8 cellular contexts compared by ENCODE assay signal in genomic region chr16:78235168-78235800, GRCh38.
DNase-seq lines count a peak whose midpoint lies in the region; ATAC-seq and TF ChIP-seq lines count a peak whose summit lies in the region.

No MANE protein-coding gene starts in this region.

- H3K27me3 Mint-ChIP-seq in activated CD8-positive, alpha-beta T cell treated with anti-CD3 and anti-CD28 coated beads for 36 hours, result no peaks in the 10 kb centered on the region
- no peaks in the 10 kb centered on the region for H3K27me3 Mint-ChIP-seq in effector memory CD8-positive, alpha-beta T cell

- peak; percentile 91 for ATAC-seq in GM18511 (IDR thresholded peaks at IDR 0.05; ENCODE audit: unreplicated experiment)
- peak; percentile 84 for ATAC-seq in HG03039 (IDR thresholded peaks at IDR 0.05; ENCODE audit: unreplicated experiment)
- peak; percentile 90 for ATAC-seq in activated CD8-positive, alpha-beta T cell treated with anti-CD3 and anti-CD28 coated beads for 36 hours
- peak; percentile 75 for ATAC-seq in effector memory CD8-positive, alpha-beta T cell (replicated peaks)
- ATAC-seq in mucosa of descending colon, result peak; percentile 87

- intact Hi-C loops in activated CD8-positive, alpha-beta T cell treated with anti-CD3 and anti-CD28 coated beads for 36 hours (cut with micrococcal nuclease), result loop anchor here (1.0 kb wide), 1 partner anchor 113 kb away; no protein-coding TSS in a partner anchor
- intact Hi-C loops in mucosa of descending colon (cut with DNase I, micrococcal nuclease), result loop anchor here in 1 of 2 donors (2.0 kb wide), 1 partner anchor 112 kb away; no protein-coding TSS in a partner anchor

- no peak overlapping the region for H3K4me3 Mint-ChIP-seq in activated CD8-positive, alpha-beta T cell treated with anti-CD3 and anti-CD28 coated beads for 36 hours
- no peak overlapping the region for H3K4me3 Mint-ChIP-seq in effector memory CD8-positive, alpha-beta T cell

- no peaks in the 10 kb centered on the region for H3K36me3 ChIP-seq in mucosa of descending colon (ENCODE audit: low read depth)

- H3K9me3 ChIP-seq in mucosa of descending colon, result no peaks in the 10 kb centered on the region

- peaks cover 2% of the 10 kb centered on the region for H3K4me1 Mint-ChIP-seq in activated CD8-positive, alpha-beta T cell treated with anti-CD3 and anti-CD28 coated beads for 36 hours (ENCODE audit: low read depth)
- H3K4me1 Mint-ChIP-seq in effector memory CD8-positive, alpha-beta T cell (ENCODE audit: low read depth in 2 of 2), result peaks cover 2 to 8% of the 10 kb centered on the region in 2 donors

- H3K9me3 Mint-ChIP-seq in activated CD8-positive, alpha-beta T cell treated with anti-CD3 and anti-CD28 coated beads for 36 hours, result no peaks in the 10 kb centered on the region
- no peaks in the 10 kb centered on the region for H3K9me3 Mint-ChIP-seq in effector memory CD8-positive, alpha-beta T cell

- H3K36me3 Mint-ChIP-seq in activated CD8-positive, alpha-beta T cell treated with anti-CD3 and anti-CD28 coated beads for 36 hours (ENCODE audit: low read depth), result no peaks in the 10 kb centered on the region
- peaks cover 5% of the 10 kb centered on the region for H3K36me3 Mint-ChIP-seq in effector memory CD8-positive, alpha-beta T cell (ENCODE audit: insufficient read depth)

- no peak overlapping the region for H3K27ac Mint-ChIP-seq in activated CD8-positive, alpha-beta T cell treated with anti-CD3 and anti-CD28 coated beads for 36 hours
- no peak overlapping the region for H3K27ac Mint-ChIP-seq in effector memory CD8-positive, alpha-beta T cell

- H3K4me3 ChIP-seq in mucosa of descending colon, result no peak overlapping the region

- DNase-seq in AG08396 (ENCODE audit: low spot score) (peak; percentile 63), NCI-H526 treated with DMSO at 0.1 percent for 48 hours (lab: John Stamatoyannopoulos, UW) (peak; percentile 3), mucosa of descending colon (peak; percentile 58 to 83 (median 82))
- DNase-seq in activated CD8-positive, alpha-beta T cell treated with anti-CD3 and anti-CD28 coated beads for 36 hours, result peak; percentile 76
- peak; percentile 56 to 68 (median 63) for DNase-seq in effector memory CD8-positive, alpha-beta T cell
- peak; percentile 30 to 39 for DNase-seq in stimulated activated CD8-positive, alpha-beta memory T cell treated with anti-CD3 and anti-CD28 coated beads, Interleukin-7, amount 100 ng/mL, for 1 hour (ENCODE audit: low read depth in 2 of 2)

- CTCF ChIA-PET in activated CD8-positive, alpha-beta T cell treated with anti-CD3 and anti-CD28 coated beads for 36 hours (lab: Charles Lee), result interaction anchor here (0.7 to 2.8 kb wide), 6 partner anchors 10 to 116 kb away, joined by 3 to 11 read pairs (median 6); no protein-coding TSS in a partner anchor

- POLR2A ChIA-PET in activated CD8-positive, alpha-beta T cell treated with anti-CD3 and anti-CD28 coated beads for 36 hours (lab: Charles Lee), result no interaction called here

- TF ChIP-seq CTCF in activated CD8-positive, alpha-beta T cell treated with anti-CD3 and anti-CD28 coated beads for 36 hours (IDR thresholded peaks at IDR 0.05), result peak; percentile 89
- TF ChIP-seq CTCF in mucosa of descending colon (IDR thresholded peaks at IDR 0.05), result peak; percentile 83

- H3K4me1 ChIP-seq in mucosa of descending colon (ENCODE audit: low read depth), result peaks cover 7% of the 10 kb centered on the region

Comparison
In these comparisons a context has a peak if more than half of its experiments do, and no peak if none do; other contexts are left out.
1. DNase-seq: peak in every context shown above with its lines; median percentile 82 in mucosa of descending colon; 76 in activated CD8-positive, alpha-beta T cell treated with anti-CD3 and anti-CD28 coated beads for 36 hours; 63 in AG08396; 63 in effector memory CD8-positive, alpha-beta T cell; 34 in stimulated activated CD8-positive, alpha-beta memory T cell treated with anti-CD3 and anti-CD28 coated beads, Interleukin-7, amount 100 ng/mL, for 1 hour; 3 in NCI-H526 treated with DMSO at 0.1 percent for 48 hours.